In the genomic region with DNA sequence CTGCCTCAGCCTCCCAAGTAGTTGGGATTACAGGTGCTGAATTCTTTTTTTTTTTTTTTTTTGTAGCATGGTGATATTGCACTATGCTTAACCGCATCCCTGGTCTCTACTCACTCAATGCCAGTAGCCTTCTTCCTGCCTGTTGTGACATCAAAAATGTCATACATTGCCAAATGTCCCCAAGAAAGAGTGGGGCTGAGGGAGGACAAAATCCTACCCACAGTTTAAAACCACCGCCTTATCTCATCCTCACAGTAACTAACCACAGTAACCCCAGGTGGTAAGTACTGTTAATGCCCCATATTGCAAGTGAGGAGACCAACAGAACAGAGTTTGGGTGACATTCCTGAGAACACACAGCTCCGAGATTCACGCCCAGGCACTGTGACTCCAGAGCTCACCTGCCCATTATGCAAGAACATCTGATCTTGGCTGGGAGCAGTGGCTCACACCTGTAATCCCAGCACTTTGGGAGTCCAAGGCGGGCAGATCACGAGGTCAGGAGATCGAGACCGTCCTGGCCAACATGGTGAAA, we compare ENCODE assay signal across 1 cellular context.
TF ChIP-seq lines count a peak whose summit lies in the region.

No MANE protein-coding gene starts in this region.

TF ChIP-seq in K562, 482 proteins besides CTCF, POLR2A, EP300 and RAD21 (continued from another document and continues in another):
- TF ChIP-seq, protein P1, sequence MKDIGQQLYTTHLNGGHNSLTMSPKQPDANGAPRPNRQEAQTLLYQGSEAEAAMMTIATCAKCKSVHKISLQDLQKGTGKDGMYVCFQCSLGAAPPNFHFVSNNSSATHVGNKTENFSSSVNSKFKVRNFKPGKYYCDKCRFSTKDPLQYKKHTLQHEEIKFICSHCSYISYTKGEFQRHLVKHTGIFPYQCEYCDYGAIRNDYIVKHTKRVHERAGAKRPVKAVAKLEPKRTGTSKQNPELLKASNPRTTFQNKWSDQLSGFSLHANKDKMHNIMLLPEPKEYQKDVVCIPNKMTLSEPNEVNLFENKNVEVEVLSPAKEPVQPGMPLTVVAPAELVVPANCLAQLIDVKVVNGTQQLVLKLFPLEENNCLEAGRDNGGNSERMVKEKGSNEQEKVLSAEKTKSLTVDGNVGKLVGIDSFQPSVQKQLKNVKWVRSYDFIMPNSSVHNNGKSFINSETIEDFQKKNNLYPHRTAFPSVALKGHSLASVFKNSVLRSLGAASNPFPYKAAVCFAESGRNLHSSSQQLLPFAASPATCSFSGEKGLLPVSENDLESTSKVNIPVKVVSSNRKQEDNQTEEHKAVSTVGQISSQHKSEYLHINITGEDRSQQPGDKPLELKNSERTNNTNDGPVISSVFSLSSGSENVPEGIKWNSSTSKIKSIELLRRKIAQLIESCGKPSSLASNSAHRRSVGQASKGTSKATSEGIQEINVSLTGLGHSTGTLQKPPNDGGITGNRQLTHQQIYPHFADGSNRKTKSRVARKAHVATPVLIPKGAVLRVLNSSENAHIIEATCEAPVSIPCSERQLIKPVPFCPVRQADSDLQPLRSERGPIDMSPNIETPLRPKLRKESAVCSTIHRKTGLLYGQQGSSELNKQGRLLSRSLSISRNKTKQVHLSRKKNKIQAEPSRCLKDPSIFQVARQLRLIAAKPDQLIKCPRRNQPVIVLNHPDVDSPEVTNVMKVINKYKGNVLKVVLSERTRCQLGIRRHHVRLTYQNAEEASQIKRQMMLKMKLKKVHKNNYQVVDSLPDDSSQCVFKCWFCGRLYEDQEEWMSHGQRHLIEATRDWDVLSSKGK (CRISPR knock-in tag; IDR thresholded peaks at IDR 0.05), result no peak
- TF ChIP-seq SMAD4 (CRISPR knock-in tag; conservative IDR thresholded peaks at IDR 0.05) (peak; percentile 51; the same call in 1 of the 2 replicates), ZNF143 (CRISPR knock-in tag; IDR thresholded peaks at IDR 0.05) (no peak), NCOA1 (IDR thresholded peaks at IDR 0.05; ENCODE audit: low read depth) (peak; percentile 81), SLC30A9 (CRISPR knock-in tag; IDR thresholded peaks at IDR 0.05) (no peak), PHB2 (IDR thresholded peaks at IDR 0.05; ENCODE audit: low read depth) (0 out of 2 replicates have a peak, but pooled peaks have one; percentile 33), DPF2 (IDR thresholded peaks at IDR 0.05) (peak; percentile 94), PCBP2 (IDR thresholded peaks at IDR 0.05; ENCODE audit: low read depth, low read length, poor library complexity, severe bottlenecking) (no peak), STAT5A (IDR thresholded peaks at IDR 0.05; ENCODE audit: borderline replicate concordance, low read length) (peak; percentile 87), HMGN3 (IDR thresholded peaks at IDR 0.05; ENCODE audit: borderline replicate concordance, extremely low read depth, insufficient read length, low read depth, low read length) (no peak), TCF3 (CRISPR knock-in tag; IDR thresholded peaks at IDR 0.05) (peak; percentile 97), HDGF (IDR thresholded peaks at IDR 0.05) (no peak), ADNP (tag; IDR thresholded peaks at IDR 0.05) (peak; percentile 85), ZBTB8A (IDR thresholded peaks at IDR 0.05; ENCODE audit: partially characterized antibody) (no peak), NFIX (CRISPR knock-in tag; IDR thresholded peaks at IDR 0.05; ENCODE audit: low read depth) (no peak), HMG20A (CRISPR knock-in tag; conservative IDR thresholded peaks at IDR 0.05) (no peak), ZNF124 (CRISPR knock-in tag; IDR thresholded peaks at IDR 0.05) (no peak), PTBP1 (IDR thresholded peaks at IDR 0.05; ENCODE audit: low read depth, low read length) (no peak), ATF7 (IDR thresholded peaks at IDR 0.05) (peak; percentile 84), PTTG1 (tag; IDR thresholded peaks at IDR 0.05; ENCODE audit: low read depth) (no peak), ZNF354B (CRISPR knock-in tag; IDR thresholded peaks at IDR 0.05) (no peak), MCM7 (IDR thresholded peaks at IDR 0.05) (no peak), GABPB1 (CRISPR knock-in tag; IDR thresholded peaks at IDR 0.05) (peak; percentile 23; the same call in 1 of the 2 replicates), IFI16 (CRISPR knock-in tag; IDR thresholded peaks at IDR 0.05) (no peak), PML (IDR thresholded peaks at IDR 0.05; ENCODE audit: low read length) (peak; percentile 94), SREBF2 (CRISPR knock-in tag; IDR thresholded peaks at IDR 0.05) (no peak), TAL1 (IDR thresholded peaks at IDR 0.05) (peak; percentile 92), MCM5 (IDR thresholded peaks at IDR 0.05; ENCODE audit: low read depth) (no peak), PTRF (tag; IDR thresholded peaks at IDR 0.05) (no peak), PURB (CRISPR knock-in tag; IDR thresholded peaks at IDR 0.05; ENCODE audit: low read depth) (no peak), CEBPG (CRISPR knock-in tag; IDR thresholded peaks at IDR 0.05) (peak; percentile 87), CEBPG (tag; conservative IDR thresholded peaks at IDR 0.05 in 1 of 2, IDR thresholded peaks at IDR 0.05 in 1 of 2) (peak; percentile 91 to 95), RAD51 (IDR thresholded peaks at IDR 0.05; ENCODE audit: borderline replicate concordance, low read depth) (no peak), ZNF217 (CRISPR knock-in tag; IDR thresholded peaks at IDR 0.05) (no peak), CREM (IDR thresholded peaks at IDR 0.05; ENCODE audit: low read depth) (peak; percentile 72), NFATC3 (IDR thresholded peaks at IDR 0.05) (no peak), MYC (IDR thresholded peaks at IDR 0.05; ENCODE audit: low read depth, low read length) (peak; percentile 47; the same call in 1 of the 2 replicates), MYC (CRISPR knock-in tag; IDR thresholded peaks at IDR 0.05; ENCODE audit: borderline replicate concordance, low read depth) (no peak), RB1 (IDR thresholded peaks at IDR 0.05; ENCODE audit: low read depth) (no peak), MYNN (IDR thresholded peaks at IDR 0.05) (peak; percentile 94), MYNN (CRISPR knock-in tag; IDR thresholded peaks at IDR 0.05) (no peak), BRD4 (IDR thresholded peaks at IDR 0.05) (no peak), IRF2 (CRISPR knock-in tag; IDR thresholded peaks at IDR 0.05) (no peak), KDM1A (IDR thresholded peaks at IDR 0.05) (peak; percentile 98)
- TF ChIP-seq, protein P2, sequence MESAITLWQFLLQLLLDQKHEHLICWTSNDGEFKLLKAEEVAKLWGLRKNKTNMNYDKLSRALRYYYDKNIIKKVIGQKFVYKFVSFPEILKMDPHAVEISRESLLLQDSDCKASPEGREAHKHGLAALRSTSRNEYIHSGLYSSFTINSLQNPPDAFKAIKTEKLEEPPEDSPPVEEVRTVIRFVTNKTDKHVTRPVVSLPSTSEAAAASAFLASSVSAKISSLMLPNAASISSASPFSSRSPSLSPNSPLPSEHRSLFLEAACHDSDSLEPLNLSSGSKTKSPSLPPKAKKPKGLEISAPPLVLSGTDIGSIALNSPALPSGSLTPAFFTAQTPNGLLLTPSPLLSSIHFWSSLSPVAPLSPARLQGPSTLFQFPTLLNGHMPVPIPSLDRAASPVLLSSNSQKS (CRISPR knock-in tag; IDR thresholded peaks at IDR 0.05), result no peak
- TF ChIP-seq, protein P3, sequence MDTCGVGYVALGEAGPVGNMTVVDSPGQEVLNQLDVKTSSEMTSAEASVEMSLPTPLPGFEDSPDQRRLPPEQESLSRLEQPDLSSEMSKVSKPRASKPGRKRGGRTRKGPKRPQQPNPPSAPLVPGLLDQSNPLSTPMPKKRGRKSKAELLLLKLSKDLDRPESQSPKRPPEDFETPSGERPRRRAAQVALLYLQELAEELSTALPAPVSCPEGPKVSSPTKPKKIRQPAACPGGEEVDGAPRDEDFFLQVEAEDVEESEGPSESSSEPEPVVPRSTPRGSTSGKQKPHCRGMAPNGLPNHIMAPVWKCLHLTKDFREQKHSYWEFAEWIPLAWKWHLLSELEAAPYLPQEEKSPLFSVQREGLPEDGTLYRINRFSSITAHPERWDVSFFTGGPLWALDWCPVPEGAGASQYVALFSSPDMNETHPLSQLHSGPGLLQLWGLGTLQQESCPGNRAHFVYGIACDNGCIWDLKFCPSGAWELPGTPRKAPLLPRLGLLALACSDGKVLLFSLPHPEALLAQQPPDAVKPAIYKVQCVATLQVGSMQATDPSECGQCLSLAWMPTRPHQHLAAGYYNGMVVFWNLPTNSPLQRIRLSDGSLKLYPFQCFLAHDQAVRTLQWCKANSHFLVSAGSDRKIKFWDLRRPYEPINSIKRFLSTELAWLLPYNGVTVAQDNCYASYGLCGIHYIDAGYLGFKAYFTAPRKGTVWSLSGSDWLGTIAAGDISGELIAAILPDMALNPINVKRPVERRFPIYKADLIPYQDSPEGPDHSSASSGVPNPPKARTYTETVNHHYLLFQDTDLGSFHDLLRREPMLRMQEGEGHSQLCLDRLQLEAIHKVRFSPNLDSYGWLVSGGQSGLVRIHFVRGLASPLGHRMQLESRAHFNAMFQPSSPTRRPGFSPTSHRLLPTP (IDR thresholded peaks at IDR 0.05; ENCODE audit: borderline replicate concordance, extremely low read depth, insufficient read length), result no peak
- TF ChIP-seq, protein P4, sequence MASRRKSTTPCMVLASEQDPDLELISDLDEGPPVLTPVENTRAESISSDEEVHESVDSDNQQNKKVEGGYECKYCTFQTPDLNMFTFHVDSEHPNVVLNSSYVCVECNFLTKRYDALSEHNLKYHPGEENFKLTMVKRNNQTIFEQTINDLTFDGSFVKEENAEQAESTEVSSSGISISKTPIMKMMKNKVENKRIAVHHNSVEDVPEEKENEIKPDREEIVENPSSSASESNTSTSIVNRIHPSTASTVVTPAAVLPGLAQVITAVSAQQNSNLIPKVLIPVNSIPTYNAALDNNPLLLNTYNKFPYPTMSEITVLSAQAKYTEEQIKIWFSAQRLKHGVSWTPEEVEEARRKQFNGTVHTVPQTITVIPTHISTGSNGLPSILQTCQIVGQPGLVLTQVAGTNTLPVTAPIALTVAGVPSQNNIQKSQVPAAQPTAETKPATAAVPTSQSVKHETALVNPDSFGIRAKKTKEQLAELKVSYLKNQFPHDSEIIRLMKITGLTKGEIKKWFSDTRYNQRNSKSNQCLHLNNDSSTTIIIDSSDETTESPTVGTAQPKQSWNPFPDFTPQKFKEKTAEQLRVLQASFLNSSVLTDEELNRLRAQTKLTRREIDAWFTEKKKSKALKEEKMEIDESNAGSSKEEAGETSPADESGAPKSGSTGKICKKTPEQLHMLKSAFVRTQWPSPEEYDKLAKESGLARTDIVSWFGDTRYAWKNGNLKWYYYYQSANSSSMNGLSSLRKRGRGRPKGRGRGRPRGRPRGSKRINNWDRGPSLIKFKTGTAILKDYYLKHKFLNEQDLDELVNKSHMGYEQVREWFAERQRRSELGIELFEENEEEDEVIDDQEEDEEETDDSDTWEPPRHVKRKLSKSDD (conservative IDR thresholded peaks at IDR 0.05; ENCODE audit: low read length), result no peak
- TF ChIP-seq, protein P5, sequence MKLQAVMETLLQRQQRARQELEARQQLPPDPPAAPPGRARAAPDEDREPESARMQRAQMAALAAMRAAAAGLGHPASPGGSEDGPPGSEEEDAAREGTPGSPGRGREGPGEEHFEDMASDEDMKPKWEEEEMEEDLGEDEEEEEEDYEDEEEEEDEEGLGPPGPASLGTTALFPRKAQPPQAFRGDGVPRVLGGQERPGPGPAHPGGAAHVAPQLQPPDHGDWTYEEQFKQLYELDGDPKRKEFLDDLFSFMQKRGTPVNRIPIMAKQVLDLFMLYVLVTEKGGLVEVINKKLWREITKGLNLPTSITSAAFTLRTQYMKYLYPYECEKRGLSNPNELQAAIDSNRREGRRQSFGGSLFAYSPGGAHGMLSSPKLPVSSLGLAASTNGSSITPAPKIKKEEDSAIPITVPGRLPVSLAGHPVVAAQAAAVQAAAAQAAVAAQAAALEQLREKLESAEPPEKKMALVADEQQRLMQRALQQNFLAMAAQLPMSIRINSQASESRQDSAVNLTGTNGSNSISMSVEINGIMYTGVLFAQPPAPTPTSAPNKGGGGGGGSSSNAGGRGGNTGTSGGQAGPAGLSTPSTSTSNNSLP (IDR thresholded peaks at IDR 0.05; ENCODE audit: borderline replicate concordance, low read depth, low read length), result no peak
- TF ChIP-seq, protein P6, sequence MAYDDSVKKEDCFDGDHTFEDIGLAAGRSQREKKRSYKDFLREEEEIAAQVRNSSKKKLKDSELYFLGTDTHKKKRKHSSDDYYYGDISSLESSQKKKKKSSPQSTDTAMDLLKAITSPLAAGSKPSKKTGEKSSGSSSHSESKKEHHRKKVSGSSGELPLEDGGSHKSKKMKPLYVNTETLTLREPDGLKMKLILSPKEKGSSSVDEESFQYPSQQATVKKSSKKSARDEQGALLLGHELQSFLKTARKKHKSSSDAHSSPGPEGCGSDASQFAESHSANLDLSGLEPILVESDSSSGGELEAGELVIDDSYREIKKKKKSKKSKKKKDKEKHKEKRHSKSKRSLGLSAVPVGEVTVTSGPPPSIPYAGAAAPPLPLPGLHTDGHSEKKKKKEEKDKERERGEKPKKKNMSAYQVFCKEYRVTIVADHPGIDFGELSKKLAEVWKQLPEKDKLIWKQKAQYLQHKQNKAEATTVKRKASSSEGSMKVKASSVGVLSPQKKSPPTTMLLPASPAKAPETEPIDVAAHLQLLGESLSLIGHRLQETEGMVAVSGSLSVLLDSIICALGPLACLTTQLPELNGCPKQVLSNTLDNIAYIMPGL (CRISPR knock-in tag; IDR thresholded peaks at IDR 0.05), result no peak
- TF ChIP-seq, protein P7, sequence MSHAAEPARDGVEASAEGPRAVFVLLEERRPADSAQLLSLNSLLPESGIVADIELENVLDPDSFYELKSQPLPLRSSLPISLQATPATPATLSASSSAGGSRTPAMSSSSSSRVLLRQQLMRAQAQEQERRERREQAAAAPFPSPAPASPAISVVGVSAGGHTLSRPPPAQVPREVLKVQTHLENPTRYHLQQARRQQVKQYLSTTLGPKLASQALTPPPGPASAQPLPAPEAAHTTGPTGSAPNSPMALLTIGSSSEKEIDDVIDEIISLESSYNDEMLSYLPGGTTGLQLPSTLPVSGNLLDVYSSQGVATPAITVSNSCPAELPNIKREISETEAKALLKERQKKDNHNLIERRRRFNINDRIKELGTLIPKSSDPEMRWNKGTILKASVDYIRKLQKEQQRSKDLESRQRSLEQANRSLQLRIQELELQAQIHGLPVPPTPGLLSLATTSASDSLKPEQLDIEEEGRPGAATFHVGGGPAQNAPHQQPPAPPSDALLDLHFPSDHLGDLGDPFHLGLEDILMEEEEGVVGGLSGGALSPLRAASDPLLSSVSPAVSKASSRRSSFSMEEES (CRISPR knock-in tag; IDR thresholded peaks at IDR 0.05), result peak; percentile 48; the same call in 1 of the 2 replicates
- TF ChIP-seq, protein P8, sequence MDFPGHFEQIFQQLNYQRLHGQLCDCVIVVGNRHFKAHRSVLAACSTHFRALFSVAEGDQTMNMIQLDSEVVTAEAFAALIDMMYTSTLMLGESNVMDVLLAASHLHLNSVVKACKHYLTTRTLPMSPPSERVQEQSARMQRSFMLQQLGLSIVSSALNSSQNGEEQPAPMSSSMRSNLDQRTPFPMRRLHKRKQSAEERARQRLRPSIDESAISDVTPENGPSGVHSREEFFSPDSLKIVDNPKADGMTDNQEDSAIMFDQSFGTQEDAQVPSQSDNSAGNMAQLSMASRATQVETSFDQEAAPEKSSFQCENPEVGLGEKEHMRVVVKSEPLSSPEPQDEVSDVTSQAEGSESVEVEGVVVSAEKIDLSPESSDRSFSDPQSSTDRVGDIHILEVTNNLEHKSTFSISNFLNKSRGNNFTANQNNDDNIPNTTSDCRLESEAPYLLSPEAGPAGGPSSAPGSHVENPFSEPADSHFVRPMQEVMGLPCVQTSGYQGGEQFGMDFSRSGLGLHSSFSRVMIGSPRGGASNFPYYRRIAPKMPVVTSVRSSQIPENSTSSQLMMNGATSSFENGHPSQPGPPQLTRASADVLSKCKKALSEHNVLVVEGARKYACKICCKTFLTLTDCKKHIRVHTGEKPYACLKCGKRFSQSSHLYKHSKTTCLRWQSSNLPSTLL (IDR thresholded peaks at IDR 0.05), result no peak
